In the genomic region with DNA sequence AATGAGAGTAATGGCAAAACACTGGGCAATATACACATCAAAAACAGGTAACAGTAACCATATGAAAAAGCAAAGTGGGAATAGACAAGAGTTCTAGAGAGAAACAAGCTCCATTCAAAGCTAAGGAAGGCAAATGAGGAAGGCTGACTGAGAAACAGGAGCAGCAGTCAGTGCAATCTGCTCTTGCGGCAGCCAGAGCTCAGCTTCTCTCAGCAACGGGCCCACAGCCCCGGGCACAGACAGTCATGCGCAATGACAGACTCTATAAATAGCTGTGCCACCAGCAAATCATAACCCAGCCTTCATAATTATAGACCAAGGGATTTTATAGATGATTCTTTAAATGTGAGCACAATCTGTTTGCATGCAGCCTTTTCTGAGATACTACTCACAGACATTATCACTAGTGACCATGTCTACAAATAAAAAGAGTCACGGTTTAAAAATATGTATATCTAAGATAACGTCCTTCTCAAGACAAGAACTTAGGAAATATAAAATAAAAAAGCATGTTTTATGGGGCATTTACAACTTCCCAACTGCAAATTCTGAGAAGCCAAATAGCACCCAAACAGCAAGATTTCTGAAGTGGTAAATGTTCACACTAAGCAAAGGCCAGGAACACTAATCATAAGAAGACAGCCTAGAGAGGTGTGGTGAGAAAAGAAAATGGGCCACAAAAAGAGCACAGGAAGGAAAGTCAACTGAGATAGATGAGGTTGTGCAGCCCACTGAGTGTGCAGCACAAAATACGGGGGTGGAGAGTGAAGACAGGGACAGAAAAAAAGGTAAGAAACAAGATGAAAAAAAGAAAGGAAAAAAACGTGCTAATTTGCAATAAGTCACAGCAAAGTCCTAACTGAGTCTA, we compare ENCODE assay signal across 12 cellular contexts. TPM values are rescaled to one million over a fixed set of nuclear protein-coding genes. Genes with fewer than 3 reads are reported as not detected.
DNase-seq lines count a peak whose midpoint lies in the region; ATAC-seq and TF ChIP-seq lines count a peak whose summit lies in the region.
"Had no signal": no experiment of that assay in that cellular context is flagged by ENCODE, and none has a peak within 500 bp of the region (broad histone marks: within the 10 kb centered on the region; RNA-seq: fewer than 3 reads in every experiment).

No MANE protein-coding gene starts in this region.

- no peak for TF ChIP-seq CTCF in nephron progenitor cell (IDR thresholded peaks at IDR 0.05)

- H3K9me3 Mint-ChIP-seq in nephron progenitor cell, result no peaks in the 10 kb centered on the region
- H3K9me3 Mint-ChIP-seq: activated B cell treated with CpG ODN at 0.5 μM for 24 hours; activated naive CD8-positive, alpha-beta T cell treated with anti-CD3 and anti-CD28 coated beads, Interleukin-2, amount 50 U/mL, for 24 hours; CD4-positive, CD25-positive, alpha-beta regulatory T cell had no signal

- H3K36me3 Mint-ChIP-seq in nephron progenitor cell (ENCODE audit: low read depth), result no peaks in the 10 kb centered on the region
- H3K36me3 Mint-ChIP-seq: CD4-positive, CD25-positive, alpha-beta regulatory T cell had no signal

- DNase-seq in DMS 273 treated with DMSO at 0.1 percent for 48 hours (lab: John Stamatoyannopoulos, UW), result peak; percentile 72
- DNase-seq in SK-MEL-5 (ENCODE audit: low read depth, low spot score), result peak; percentile 73
- peak; percentile 36 to 73 for DNase-seq in hippocampal formation (lab: John Stamatoyannopoulos, UW)
- no peak for DNase-seq in nephron progenitor cell
- no peak for DNase-seq in activated CD8-positive, alpha-beta memory T cell treated with anti-CD3 and anti-CD28 coated beads for 24 hours
- DNase-seq: activated B cell treated with CpG ODN at 0.5 μM for 24 hours; activated naive CD8-positive, alpha-beta T cell treated with anti-CD3 and anti-CD28 coated beads, Interleukin-2, amount 50 U/mL, for 24 hours; CD4-positive, CD25-positive, alpha-beta regulatory T cell had no signal

- ATAC-seq in HG02642 (IDR thresholded peaks at IDR 0.05; ENCODE audit: poor library complexity, unreplicated experiment) (peak; percentile 52), HG02623 (IDR thresholded peaks at IDR 0.05; ENCODE audit: unreplicated experiment) (no peak), HG03521 (IDR thresholded peaks at IDR 0.05; ENCODE audit: unreplicated experiment) (no peak)
- ATAC-seq: activated naive CD8-positive, alpha-beta T cell treated with anti-CD3 and anti-CD28 coated beads, Interleukin-2, amount 50 U/mL, for 24 hours; esophagus mucosa had no signal

- H3K4me3 Mint-ChIP-seq in nephron progenitor cell, result no peak overlapping the region
- H3K4me3 Mint-ChIP-seq: activated B cell treated with CpG ODN at 0.5 μM for 24 hours; activated naive CD8-positive, alpha-beta T cell treated with anti-CD3 and anti-CD28 coated beads, Interleukin-2, amount 50 U/mL, for 24 hours; CD4-positive, CD25-positive, alpha-beta regulatory T cell had no signal

- H3K4me1 Mint-ChIP-seq in nephron progenitor cell, result peaks cover 16% of the 10 kb centered on the region
- H3K4me1 Mint-ChIP-seq: activated B cell treated with CpG ODN at 0.5 μM for 24 hours; activated naive CD8-positive, alpha-beta T cell treated with anti-CD3 and anti-CD28 coated beads, Interleukin-2, amount 50 U/mL, for 24 hours; CD4-positive, CD25-positive, alpha-beta regulatory T cell had no signal

- in situ Hi-C loops in SK-MEL-5 (cut with HindIII; ENCODE audit: low pct_unique_long_range_greater_than_20kb, low sequenced_read_pairs), result no loop called here

- H3K27me3 Mint-ChIP-seq in nephron progenitor cell (ENCODE audit: low read depth, poor library complexity), result no peaks in the 10 kb centered on the region

- no peak overlapping the region for H3K27ac Mint-ChIP-seq in nephron progenitor cell
- H3K27ac Mint-ChIP-seq: activated B cell treated with CpG ODN at 0.5 μM for 24 hours; activated naive CD8-positive, alpha-beta T cell treated with anti-CD3 and anti-CD28 coated beads, Interleukin-2, amount 50 U/mL, for 24 hours; CD4-positive, CD25-positive, alpha-beta regulatory T cell had no signal

RNA-seq across cellular contexts. Expression of gene BEND6, which starts 39.9 kb away (rescaled TPM):
- total RNA-seq in SK-MEL-5 (2014; rRNA removed; shearing (Covaris generic)), result 0.59 and 0.63 TPM in 2 replicates
- polyA plus RNA-seq in SK-MEL-5 (2015; cell fraction: cytosol; rRNA removed), result 0.38 and 0.63 TPM in 2 replicates
- polyA plus RNA-seq in SK-MEL-5 (2015; cell fraction: nucleus; rRNA removed), result 0.24 and 3.7 TPM in 2 replicates
- total RNA-seq: activated B cell treated with CpG ODN at 0.5 μM for 24 hours; CD4-positive, CD25-positive, alpha-beta regulatory T cell had no signal
- polyA plus RNA-seq: CD4-positive, CD25-positive, alpha-beta regulatory T cell had no signal

Comparison
In these comparisons a context has a peak if more than half of its experiments do, and no peak if none do; other contexts are left out.
1. DNase-seq: peak in DMS 273 treated with DMSO at 0.1 percent for 48 hours (single experiment), SK-MEL-5 (single experiment) and hippocampal formation (2 of 2); none in nephron progenitor cell (single experiment) and activated CD8-positive, alpha-beta memory T cell treated with anti-CD3 and anti-CD28 coated beads for 24 hours (single experiment).